Comparison of ENCODE assay signal across 8 cellular contexts in genomic region chr4:71713611-71714203, GRCh38.
DNase-seq lines count a peak whose midpoint lies in the region; ATAC-seq lines count a peak whose summit lies in the region.

No MANE protein-coding gene starts in this region.

- DNase-seq in SIG-M5 treated with dmso at 0.1 percent for 504 hours (lab: John Stamatoyannopoulos, UW; ENCODE audit: unreplicated experiment) (peak; percentile 24), SIG-M5 (lab: John Stamatoyannopoulos, UW) (no peak), NCI-H2029 treated with DMSO at 0.1 percent for 48 hours (lab: John Stamatoyannopoulos, UW) (peak; percentile 48), astrocyte of the hippocampus (ENCODE audit: low read depth, low spot score) (peak; percentile 74), kidney tubule cell (ENCODE audit: low spot score) (peak; percentile 60)

- ATAC-seq in HG02588 (IDR thresholded peaks at IDR 0.05; ENCODE audit: unreplicated experiment) (peak; percentile 64), HG02571 (IDR thresholded peaks at IDR 0.05; ENCODE audit: unreplicated experiment) (no peak), GM21825 (IDR thresholded peaks at IDR 0.05; ENCODE audit: unreplicated experiment) (no peak)
